Comparison of ENCODE assay signal across 5 cellular contexts in the genomic region with DNA sequence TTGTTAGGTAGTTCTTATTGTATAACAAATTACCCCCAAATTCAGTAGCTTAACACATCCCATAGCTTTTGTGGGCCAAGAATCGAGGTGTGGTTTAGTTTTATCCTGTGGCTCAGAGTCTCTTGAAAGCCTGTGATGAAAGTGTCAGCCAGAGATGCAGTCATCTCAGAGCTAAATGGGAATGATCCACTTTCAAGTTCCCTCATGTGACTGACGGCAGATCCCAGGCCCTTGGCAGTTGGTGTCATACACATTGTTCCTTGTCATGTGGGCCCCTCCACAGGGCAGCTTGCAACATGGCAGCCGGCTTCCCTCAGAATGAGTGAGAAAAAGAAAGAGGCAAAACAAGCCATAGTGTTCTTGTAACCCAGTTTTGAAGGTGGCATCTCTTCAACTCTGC.
DNase-seq lines count a peak whose midpoint lies in the region; ATAC-seq, FAIRE-seq and TF ChIP-seq lines count a peak whose summit lies in the region.
"Not testable (repeated sequence)": the region's sequence is repeated elsewhere in the genome, so short reads cannot be mapped to it uniquely, and the experiment has no call there.

No MANE protein-coding gene starts in this region.

- H3K4me1 ChIP-seq in HepG2 (ENCODE audit: insufficient read depth, low read length); upper lobe of right lung: not testable (repeated sequence)

- not testable (repeated sequence) for BruUV-seq in HepG2 (replicated peaks; lab: Mats Ljungman, UMichigan)

- intact Hi-C loops in HepG2 (cut with micrococcal nuclease; ENCODE audit: unreplicated experiment); upper lobe of right lung (cut with DNase I): not testable (repeated sequence)

- not testable (repeated sequence) for H3K9ac ChIP-seq in HepG2 (ENCODE audit: insufficient read depth, low read depth, low read length)

- H3K4me2 ChIP-seq in HepG2 (ENCODE audit: low read depth, low read length), result not testable (repeated sequence)

- TF ChIP-seq EP300 in HepG2 (IDR thresholded peaks at IDR 0.05; ENCODE audit: low read depth in 2 of 2, low read length in 2 of 2); HepG2 (CRISPR knock-in tag; IDR thresholded peaks at IDR 0.05; ENCODE audit: borderline replicate concordance): not testable (repeated sequence)

- CTCF ChIA-PET in HepG2 (lab: Yijun Ruan, JAX; ENCODE audit: low intra/inter-chr PET ratio, low total read pairs), result not testable (repeated sequence)

- TF ChIP-seq RAD21 in HepG2 (CRISPR knock-in tag; IDR thresholded peaks at IDR 0.05), result not testable (repeated sequence)

- 14% methylated on average over 1 of the region's 3 CpGs for WGBS in HepG2 (ENCODE audit: low lambda C conversion rate)

- H3K4me3 ChIP-seq in bronchial epithelial cell (ENCODE audit: low read depth, low read length); HepG2 (replicated peaks in 1 of 3; ENCODE audit: insufficient read depth in 1 of 3, low read depth in 2 of 3, low read length in 3 of 3); upper lobe of right lung: not testable (repeated sequence)

- ATAC-seq in esophagus mucosa, result peak; percentile 59
- ATAC-seq in HepG2, result not testable (repeated sequence)
- ATAC-seq in upper lobe of right lung, result peak; percentile 71

- in situ Hi-C loops in HepG2 (cut with HindIII; ENCODE audit: extremely low pct_ligation_motif_present, low pct_unique_long_range_greater_than_20kb), result not testable (repeated sequence)

- not testable (repeated sequence) for TF ChIP-seq POLR2A in HepG2 (IDR thresholded peaks at IDR 0.05; ENCODE audit: insufficient read depth in 1 of 2, low read depth in 2 of 2, low read length in 2 of 2)

- POLR2A ChIA-PET in HepG2 (lab: Yijun Ruan, JAX), result not testable (repeated sequence)

- H3K9me3 ChIP-seq in HepG2 (ENCODE audit: low read length); upper lobe of right lung: not testable (repeated sequence)

- not testable (repeated sequence) for H4K20me1 ChIP-seq in HepG2 (ENCODE audit: insufficient read depth, low read length)

- H3K27me3 ChIP-seq in bronchial epithelial cell (ENCODE audit: control insufficient read depth, insufficient read depth, low read length); HepG2 (ENCODE audit: control insufficient read depth in 1 of 2, insufficient read depth in 2 of 2, low read length in 2 of 2); upper lobe of right lung: not testable (repeated sequence)

- TF ChIP-seq CTCF in bronchial epithelial cell (IDR thresholded peaks at IDR 0.05; ENCODE audit: insufficient read depth, low read length, severe bottlenecking); HepG2 (CRISPR knock-in tag; IDR thresholded peaks at IDR 0.05); upper lobe of right lung (IDR thresholded peaks at IDR 0.05): not testable (repeated sequence)

- H3K27ac ChIP-seq in HepG2 (ENCODE audit: extremely low read length, insufficient read depth, low read length); upper lobe of right lung: not testable (repeated sequence)

- FAIRE-seq in bronchial epithelial cell (lab: Jason Lieb, UNC) (peak; percentile 98), HepG2 (lab: Jason Lieb, UNC) (peak; percentile 56)

- H3K36me3 ChIP-seq in bronchial epithelial cell (ENCODE audit: control insufficient read depth, insufficient read depth, low read length); HepG2 (replicated peaks in 1 of 2; ENCODE audit: control insufficient read depth in 1 of 2, insufficient read depth in 2 of 2, low read length in 2 of 2); upper lobe of right lung: not testable (repeated sequence)

- not testable (repeated sequence) for H3K79me2 ChIP-seq in HepG2 (ENCODE audit: insufficient read depth, low read length)

- DNase-seq in MV-4-11 (lab: John Stamatoyannopoulos, UW), result peak; percentile 6
- DNase-seq in bronchial epithelial cell (ENCODE audit: low read depth); HepG2 (ENCODE audit: low spot score); upper lobe of right lung: not testable (repeated sequence)

- not testable (repeated sequence) for H2AFZ ChIP-seq in HepG2 (ENCODE audit: low read length)
